In the genomic region with DNA sequence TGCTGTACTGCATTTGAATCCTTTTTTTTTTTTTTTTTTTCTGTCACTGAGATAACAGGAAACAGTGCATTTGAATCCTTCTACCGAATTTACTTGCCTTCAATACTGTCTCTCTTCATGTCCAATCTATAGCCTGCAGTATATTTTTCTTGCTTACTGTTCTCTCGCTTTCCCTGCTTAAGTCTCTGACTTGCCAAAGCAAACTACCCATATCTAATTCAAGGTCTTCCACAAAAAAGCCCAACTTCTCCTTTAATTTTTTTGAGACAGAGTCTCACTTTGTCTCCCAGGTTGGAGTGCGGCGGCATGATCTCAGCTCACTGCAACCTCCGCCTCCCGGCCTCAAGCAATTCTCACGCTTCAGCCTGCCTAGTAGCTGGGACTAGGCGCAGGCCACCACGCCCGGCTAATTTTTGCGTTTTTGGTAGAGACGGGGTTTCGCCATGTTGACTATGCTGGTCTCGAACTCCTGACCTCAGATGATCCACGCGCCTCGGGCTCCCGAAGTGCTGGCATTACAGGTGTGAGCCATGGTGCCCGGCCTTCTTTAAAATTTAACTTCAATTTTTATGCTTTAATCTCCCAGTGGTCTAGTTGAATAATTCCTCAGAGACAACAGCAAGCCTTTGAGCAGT, we compare ENCODE assay signal across 8 cellular contexts. TPM values are rescaled to one million over a fixed set of nuclear protein-coding genes. Genes with fewer than 3 reads are reported as not detected.
A peak's percentile ranks its signal among the peaks of the same experiment; 100 is the strongest.
DNase-seq lines count a peak whose midpoint lies in the region; ATAC-seq, FAIRE-seq and TF ChIP-seq lines count a peak whose summit lies in the region.

No MANE protein-coding gene starts in this region.

- H4K20me1 ChIP-seq in OCI-LY1 (ENCODE audit: insufficient read depth, low read length), result no peaks in the 10 kb centered on the region
- peaks cover 2% of the 10 kb centered on the region in 2 experiments for H4K20me1 ChIP-seq in H1 (replicated peaks in 1 of 2; ENCODE audit: control insufficient read depth in 1 of 2, insufficient read depth in 2 of 2, low read length in 2 of 2)

- H2AK5ac ChIP-seq in H1 (ENCODE audit: low read depth, low read length) (0 out of 2 replicates have a peak overlapping the region, but pooled peaks have one; percentile 4), neuronal stem cell (ENCODE audit: low read depth, low read length) (no peak overlapping the region)

- DNase-seq in EH (ENCODE audit: low read depth) (peak; percentile 7), H1 (ENCODE audit: low read depth in 1 of 2, low spot score in 2 of 2) (no peak), neuronal stem cell (ENCODE audit: low spot score) (no peak), NCI-H2107 treated with DMSO at 0.1 percent for 48 hours (lab: John Stamatoyannopoulos, UW; ENCODE audit: unreplicated experiment) (no peak), omental fat pad (ENCODE audit: low spot score) (no peak)
- no peak for DNase-seq in stimulated activated CD4-positive, alpha-beta T cell treated with anti-CD3 and anti-CD28 coated beads, Interleukin-4, amount 100 ng/mL, for 4 hours

- H3K4me2 ChIP-seq in OCI-LY1 (ENCODE audit: low read length) (peak overlapping the region; percentile 78), H1 (ENCODE audit: insufficient read depth in 1 of 2, low read depth in 2 of 2, low read length in 2 of 2) (peak overlapping the region; percentile 76 to 95), neuronal stem cell (ENCODE audit: insufficient read depth, low read length, poor library complexity, severe bottlenecking) (peak overlapping the region; percentile 75)

- TF ChIP-seq RAD21 in H1 (IDR thresholded peaks at IDR 0.05 in 1 of 2, conservative IDR thresholded peaks at IDR 0.05 in 1 of 2; ENCODE audit: low read depth in 2 of 2, low read length in 2 of 2), result no peak

- WGBS in H1 (ENCODE audit: extremely low coverage in 1 of 2, insufficient coverage in 1 of 2, insufficient read length in 1 of 2, insufficient replicate concordance in 2 of 2, low coverage in 1 of 2, low lambda C conversion rate in 2 of 2, missing lambda C conversion rate in 1 of 2), 2 experiments, result 87% methylated on average over 19 of the region's 19 CpGs; no CpG with 5 or more reads in 1 of the 2 experiments
- no CpG with 5 or more reads among the region's 19 CpGs for WGBS in neuronal stem cell (ENCODE audit: extremely low coverage in 2 of 2, insufficient read length in 2 of 2, insufficient replicate concordance in 1 of 2), 2 donors

- peaks cover 46% of the 10 kb centered on the region for H3K79me2 ChIP-seq in OCI-LY1 (ENCODE audit: insufficient read depth, low read length)
- H3K79me2 ChIP-seq in H1 (ENCODE audit: control insufficient read depth in 1 of 2, insufficient read depth in 2 of 2, low read length in 2 of 2), result peaks cover 14 to 56% of the 10 kb centered on the region in 2 experiments

- H2BK20ac ChIP-seq in H1 (ENCODE audit: low read length), result no peak overlapping the region

- H3K9me3 ChIP-seq in OCI-LY1 (ENCODE audit: low read length), result no peaks in the 10 kb centered on the region
- H3K9me3 ChIP-seq in H1 (ENCODE audit: insufficient read depth in 2 of 2, low read depth in 1 of 2, low read length in 1 of 2), result no peaks in the 10 kb centered on the region
- H3K9me3 ChIP-seq in neuronal stem cell (replicated peaks in 1 of 2; ENCODE audit: control insufficient read depth in 2 of 2, insufficient read depth in 1 of 2, low read depth in 1 of 2, low read length in 2 of 2), result no peaks in the 10 kb centered on the region

- no peak overlapping the region for H4K91ac ChIP-seq in H1 (replicated peaks; ENCODE audit: insufficient read length, low read length)
- H4K91ac ChIP-seq in neuronal stem cell (ENCODE audit: low read depth, low read length, poor library complexity), result no peak overlapping the region

- no peak for TF ChIP-seq EP300 in H1 (IDR thresholded peaks at IDR 0.05; ENCODE audit: borderline replicate concordance in 1 of 2, low read depth in 2 of 2, low read length in 2 of 2)

- no peak overlapping the region for H2BK15ac ChIP-seq in H1 (ENCODE audit: low read length)
- H2BK15ac ChIP-seq in neuronal stem cell (ENCODE audit: low read length), result no peak overlapping the region

- TF ChIP-seq CTCF in OCI-LY1 (IDR thresholded peaks at IDR 0.05; ENCODE audit: low read length) (no peak), H1 (IDR thresholded peaks at IDR 0.05; ENCODE audit: control extremely low read depth in 1 of 3, insufficient read depth in 1 of 3, low read depth in 1 of 3, low read length in 3 of 3) (no peak), omental fat pad (IDR thresholded peaks at IDR 0.05) (no peak)

- H3K27ac ChIP-seq in OCI-LY1 (ENCODE audit: low read depth, low read length, poor library complexity, severe bottlenecking) (no peak overlapping the region), H1 (ENCODE audit: low read depth, low read length) (no peak overlapping the region), neuronal stem cell (replicated peaks; ENCODE audit: low read length) (no peak overlapping the region)

- H3K9ac ChIP-seq in OCI-LY1 (ENCODE audit: low read length) (peak overlapping the region; percentile 93), H1 (replicated peaks in 1 of 4; ENCODE audit: extremely low read depth in 1 of 4, low read depth in 3 of 4, low read length in 3 of 4) (peak overlapping the region; percentile 78 to 92 (median 84)), neuronal stem cell (ENCODE audit: low read depth, low read length, poor library complexity) (no peak overlapping the region)

- H3K4me3 ChIP-seq in OCI-LY1 (ENCODE audit: low read depth, low read length, poor library complexity, severe bottlenecking) (peak overlapping the region; percentile 85), H1 (ENCODE audit: extremely low read depth in 1 of 4, insufficient read depth in 2 of 4, low read depth in 3 of 4, low read length in 4 of 4) (peak overlapping the region; percentile 96 to 99 (median 96)), neuronal stem cell (ENCODE audit: low read length in 2 of 2) (peak overlapping the region; percentile 71 to 89)

- H4K8ac ChIP-seq in H1 (ENCODE audit: extremely low read depth, insufficient read depth, low read length), result peak overlapping the region; percentile 7; the same call in 1 of the 2 replicates
- H4K8ac ChIP-seq in neuronal stem cell (ENCODE audit: low read depth, low read length), result no peak overlapping the region

- FAIRE-seq in H1 (lab: Jason Lieb, UNC), result no peak

- no peak for TF ChIP-seq POLR2A in H1 (IDR thresholded peaks at IDR 0.05; ENCODE audit: control extremely low read depth in 1 of 2, low read depth in 2 of 2, low read length in 2 of 2)

- H3K23ac ChIP-seq in H1 (ENCODE audit: insufficient read length) (no peak overlapping the region), neuronal stem cell (ENCODE audit: low read depth, low read length, poor library complexity) (no peak overlapping the region)

- POLR2A ChIA-PET in H1 (lab: Charles Lee; ENCODE audit: partially characterized antibody), result interaction anchor here (0.8 to 2.5 kb wide), 5 partner anchors 8 to 92 kb away, joined by 3 to 13 read pairs (median 4); no protein-coding TSS in a partner anchor

- ATAC-seq in omental fat pad (ENCODE audit: low FRiP score) (no peak), HG03280 (IDR thresholded peaks at IDR 0.05; ENCODE audit: unreplicated experiment) (no peak)

- H3F3A ChIP-seq in OCI-LY1 (ENCODE audit: insufficient read depth, low read length), result no peaks in the 10 kb centered on the region

- H2BK12ac ChIP-seq in H1 (ENCODE audit: low read depth, low read length) (no peak overlapping the region), neuronal stem cell (ENCODE audit: low read length) (no peak overlapping the region)

- H2BK5ac ChIP-seq in H1 (ENCODE audit: low read depth, low read length), result no peak overlapping the region
- H2BK5ac ChIP-seq in neuronal stem cell (ENCODE audit: low read length), result no peak overlapping the region

- CTCF ChIA-PET in H1 (lab: Charles Lee; ENCODE audit: partially characterized antibody), result interaction anchor here (0.8 to 1.7 kb wide), 3 partner anchors 15 to 64 kb away, joined by 3 to 4 read pairs (median 4); no protein-coding TSS in a partner anchor

- H3K14ac ChIP-seq in H1 (ENCODE audit: insufficient read length) (no peak overlapping the region), neuronal stem cell (ENCODE audit: low read length) (no peak overlapping the region)

- H3K27me3 ChIP-seq in OCI-LY1 (ENCODE audit: insufficient read depth, low read length), result no peaks in the 10 kb centered on the region
- H3K27me3 ChIP-seq in H1 (replicated peaks in 1 of 4; ENCODE audit: control insufficient read depth in 3 of 4, extremely low read depth in 1 of 4, insufficient read depth in 3 of 4, low read length in 3 of 4), result no peaks in the 10 kb centered on the region
- H3K27me3 ChIP-seq in neuronal stem cell (ENCODE audit: control insufficient read depth in 3 of 3, insufficient read depth in 3 of 3, low read depth in 1 of 3, low read length in 3 of 3), result no peaks in the 10 kb centered on the region

- peaks cover 13% of the 10 kb centered on the region for H3K23me2 ChIP-seq in H1 (ENCODE audit: low read depth, low read length)

- 0 out of 2 replicates have a peak overlapping the region, but pooled peaks have one; percentile 26 for H2AFZ ChIP-seq in OCI-LY1 (ENCODE audit: low read length)
- no peak overlapping the region for H2AFZ ChIP-seq in H1 (ENCODE audit: low read length)
- H2AFZ ChIP-seq in neuronal stem cell (ENCODE audit: low read length), result no peak overlapping the region

- H2BK120ac ChIP-seq in H1 (replicated peaks; ENCODE audit: low read depth, low read length) (no peak overlapping the region), neuronal stem cell (ENCODE audit: low read depth, low read length) (no peak overlapping the region)

- H3K36me3 ChIP-seq in OCI-LY1 (ENCODE audit: insufficient read depth, low read length), result peaks cover 50% of the 10 kb centered on the region
- H3K36me3 ChIP-seq in H1 (ENCODE audit: control insufficient read depth in 2 of 4, insufficient read depth in 4 of 4, low read length in 3 of 4), result peaks cover 19 to 55% (median 27%) of the 10 kb centered on the region in 4 experiments
- H3K36me3 ChIP-seq in neuronal stem cell (replicated peaks in 1 of 2; ENCODE audit: control insufficient read depth in 2 of 2, insufficient read depth in 2 of 2, low read length in 2 of 2), result peaks cover 15 to 64% of the 10 kb centered on the region in 2 donors

- H3K18ac ChIP-seq in H1 (ENCODE audit: extremely low read depth, low read length) (no peak overlapping the region), neuronal stem cell (ENCODE audit: low read length) (no peak overlapping the region)

- H3K56ac ChIP-seq in H1 (replicated peaks; ENCODE audit: insufficient read length, low read depth, low read length), result no peak overlapping the region

- no peak overlapping the region for H4K5ac ChIP-seq in H1 (ENCODE audit: insufficient read length, low read depth, low read length)

- H3K4me1 ChIP-seq in OCI-LY1 (ENCODE audit: insufficient read depth, low read length, severe bottlenecking), result peaks cover 31% of the 10 kb centered on the region
- peaks cover 0 to 10% (median 2%) of the 10 kb centered on the region in 4 experiments; a peak in 6 of 7 replicates for H3K4me1 ChIP-seq in H1 (replicated peaks in 1 of 4; ENCODE audit: control insufficient read depth in 3 of 4, insufficient read depth in 4 of 4, low read length in 3 of 4)
- H3K4me1 ChIP-seq in neuronal stem cell (ENCODE audit: control insufficient read depth in 2 of 2, insufficient read depth in 1 of 2, low read depth in 1 of 2, low read length in 2 of 2), result peaks cover 4 to 11% of the 10 kb centered on the region in 2 donors

- no peaks in the 10 kb centered on the region for H3K9me2 ChIP-seq in OCI-LY1 (ENCODE audit: low read depth, low read length)

- H3K4ac ChIP-seq in H1 (replicated peaks; ENCODE audit: insufficient read length, low read depth, low read length) (no peak overlapping the region), neuronal stem cell (ENCODE audit: low read length) (no peak overlapping the region)

- peaks cover 12% of the 10 kb centered on the region for H3K79me1 ChIP-seq in H1 (ENCODE audit: low read depth, low read length)
- peaks cover 8% of the 10 kb centered on the region for H3K79me1 ChIP-seq in neuronal stem cell (ENCODE audit: low read depth, low read length)

RNA-seq across cellular contexts. Expression of gene PDCD11, which starts 0.9 kb away (rescaled TPM):
- 78.5 and 79.1 TPM in 2 replicates for total RNA-seq in H1 (2021; fragmentation: NEBNext Ultra II Directional; extraction: Animal tissue kit (Norgen Biotek cat#: 25700))
- polyA plus RNA-seq in H1 (2011; rRNA removed), result 18.1 and 24.3 TPM in 2 replicates
- polyA plus RNA-seq in H1 (2011; cell fraction: cytosol; rRNA removed), result 30.7 TPM
- 90.1 TPM for polyA plus RNA-seq in H1 (2011; cell fraction: nucleus; rRNA removed)
- 53.2 to 61.0 TPM (median 55.8 TPM) in 4 replicates for polyA plus RNA-seq in H1 (2012, experiment 1 of 2)
- 12.5 TPM for polyA plus RNA-seq in H1 (2012, experiment 2 of 2)
- polyA plus RNA-seq in H1 (2013, experiment 1 of 2), result 44.6 TPM
- polyA plus RNA-seq in H1 (2013, experiment 2 of 2), result 49.0 TPM
- 91.5 and 96.4 TPM in 2 replicates for polyA minus RNA-seq in H1 (2011; rRNA and poly(A)+ RNA removed)
- polyA minus RNA-seq in H1 (2011; cell fraction: cytosol; rRNA and poly(A)+ RNA removed), result 37.8 TPM
- polyA minus RNA-seq in H1 (2011; cell fraction: nucleus; rRNA and poly(A)+ RNA removed), result 71.9 TPM
- polyA plus RNA-seq in neuronal stem cell (2013, experiment 1 of 2), result 16.0 TPM
- 15.0 TPM for polyA plus RNA-seq in neuronal stem cell (2013, experiment 2 of 2)
- 10 to 100 TPM; 16.1 to 55.2 (median 23.8) TPM for total RNA-seq in omental fat pad

RNA-seq across cellular contexts. Expression of gene ATP5MK, which starts 1.0 kb away (rescaled TPM):
- 312 and 339 TPM in 2 replicates for total RNA-seq in H1 (2021; fragmentation: NEBNext Ultra II Directional; extraction: Animal tissue kit (Norgen Biotek cat#: 25700))
- 144 and 280 TPM in 2 replicates for polyA plus RNA-seq in H1 (2011; rRNA removed)
- polyA plus RNA-seq in H1 (2011; cell fraction: cytosol; rRNA removed), result 298 TPM
- polyA plus RNA-seq in H1 (2011; cell fraction: nucleus; rRNA removed), result 42.4 TPM
- 189 to 357 TPM (median 246 TPM) in 4 replicates for polyA plus RNA-seq in H1 (2012, experiment 1 of 2)
- polyA plus RNA-seq in H1 (2012, experiment 2 of 2), result 776 TPM
- 668 TPM for polyA plus RNA-seq in H1 (2013, experiment 1 of 2)
- 698 TPM for polyA plus RNA-seq in H1 (2013, experiment 2 of 2)
- polyA minus RNA-seq in H1 (2011; rRNA and poly(A)+ RNA removed), result 18.2 and 24.8 TPM in 2 replicates
- 13.4 TPM for polyA minus RNA-seq in H1 (2011; cell fraction: cytosol; rRNA and poly(A)+ RNA removed)
- 30.1 TPM for polyA minus RNA-seq in H1 (2011; cell fraction: nucleus; rRNA and poly(A)+ RNA removed)
- polyA plus RNA-seq in neuronal stem cell (2013, experiment 1 of 2), result 564 TPM
- 557 TPM for polyA plus RNA-seq in neuronal stem cell (2013, experiment 2 of 2)
- total RNA-seq in omental fat pad, result 100 to 1,000 TPM; 149 to 299 (median 222) TPM

RNA-seq across cellular contexts. Expression of gene TAF5, which starts 29.5 kb away (rescaled TPM):
- total RNA-seq in H1 (2021; fragmentation: NEBNext Ultra II Directional; extraction: Animal tissue kit (Norgen Biotek cat#: 25700)), result 14.5 and 15.6 TPM in 2 replicates
- polyA plus RNA-seq in H1 (2011; rRNA removed), result 4.0 and 5.8 TPM in 2 replicates
- 6.8 TPM for polyA plus RNA-seq in H1 (2011; cell fraction: cytosol; rRNA removed)
- 2.3 TPM for polyA plus RNA-seq in H1 (2011; cell fraction: nucleus; rRNA removed)
- polyA plus RNA-seq in H1 (2012, experiment 1 of 2), result 6.9 to 12.3 TPM (median 8.3 TPM) in 4 replicates
- polyA plus RNA-seq in H1 (2012, experiment 2 of 2), result 1.4 TPM
- polyA plus RNA-seq in H1 (2013, experiment 1 of 2), result 8.2 TPM
- 9.1 TPM for polyA plus RNA-seq in H1 (2013, experiment 2 of 2)
- 7.5 and 7.8 TPM in 2 replicates for polyA minus RNA-seq in H1 (2011; rRNA and poly(A)+ RNA removed)
- 6.7 TPM for polyA minus RNA-seq in H1 (2011; cell fraction: cytosol; rRNA and poly(A)+ RNA removed)
- polyA minus RNA-seq in H1 (2011; cell fraction: nucleus; rRNA and poly(A)+ RNA removed), result 6.0 TPM
- polyA plus RNA-seq in neuronal stem cell (2013, experiment 1 of 2), result 11.4 TPM
- 12.0 TPM for polyA plus RNA-seq in neuronal stem cell (2013, experiment 2 of 2)
- total RNA-seq in omental fat pad, result 1 to 10 TPM; 3.2 to 5.5 (median 4.6) TPM

RNA-seq across cellular contexts. Expression of gene PCGF6, which starts 46.4 kb away (rescaled TPM):
- 16.2 and 18.6 TPM in 2 replicates for total RNA-seq in H1 (2021; fragmentation: NEBNext Ultra II Directional; extraction: Animal tissue kit (Norgen Biotek cat#: 25700))
- polyA plus RNA-seq in H1 (2011; rRNA removed), result 4.0 and 6.9 TPM in 2 replicates
- polyA plus RNA-seq in H1 (2011; cell fraction: cytosol; rRNA removed), result 8.9 TPM
- 2.8 TPM for polyA plus RNA-seq in H1 (2011; cell fraction: nucleus; rRNA removed)
- 11.2 to 18.2 TPM (median 11.6 TPM) in 4 replicates for polyA plus RNA-seq in H1 (2012, experiment 1 of 2)
- 1.6 TPM for polyA plus RNA-seq in H1 (2012, experiment 2 of 2)
- 7.5 TPM for polyA plus RNA-seq in H1 (2013, experiment 1 of 2)
- 7.6 TPM for polyA plus RNA-seq in H1 (2013, experiment 2 of 2)
- 5.1 and 5.2 TPM in 2 replicates for polyA minus RNA-seq in H1 (2011; rRNA and poly(A)+ RNA removed)
- polyA minus RNA-seq in H1 (2011; cell fraction: cytosol; rRNA and poly(A)+ RNA removed), result 5.1 TPM
- polyA minus RNA-seq in H1 (2011; cell fraction: nucleus; rRNA and poly(A)+ RNA removed), result 5.8 TPM
- 6.8 TPM for polyA plus RNA-seq in neuronal stem cell (2013, experiment 1 of 2)
- 7.6 TPM for polyA plus RNA-seq in neuronal stem cell (2013, experiment 2 of 2)
- 10 to 100 TPM in 3 of 4 donors, 1 to 10 TPM in 1; 9.4 to 17.3 (median 12.4) TPM for total RNA-seq in omental fat pad

RNA-seq across cellular contexts. Expression of gene CALHM2, which starts 54.9 kb away (rescaled TPM):
- 1.2 and 1.9 TPM in 2 replicates for total RNA-seq in H1 (2021; fragmentation: NEBNext Ultra II Directional; extraction: Animal tissue kit (Norgen Biotek cat#: 25700))
- 2.4 and 2.5 TPM in 2 replicates for polyA plus RNA-seq in H1 (2011; rRNA removed)
- 2.3 TPM for polyA plus RNA-seq in H1 (2011; cell fraction: cytosol; rRNA removed)
- 3.2 TPM for polyA plus RNA-seq in H1 (2011; cell fraction: nucleus; rRNA removed)
- 3.0 to 5.8 TPM (median 4.1 TPM) in 4 replicates for polyA plus RNA-seq in H1 (2012, experiment 1 of 2)
- 1.7 TPM for polyA plus RNA-seq in H1 (2012, experiment 2 of 2)
- polyA plus RNA-seq in H1 (2013, experiment 1 of 2), result 1.4 TPM
- 1.1 TPM for polyA plus RNA-seq in H1 (2013, experiment 2 of 2)
- 1.8 and 2.3 TPM in 2 replicates for polyA minus RNA-seq in H1 (2011; rRNA and poly(A)+ RNA removed)
- 0.81 TPM for polyA minus RNA-seq in H1 (2011; cell fraction: cytosol; rRNA and poly(A)+ RNA removed)
- 4.2 TPM for polyA minus RNA-seq in H1 (2011; cell fraction: nucleus; rRNA and poly(A)+ RNA removed)
- 6.0 TPM for polyA plus RNA-seq in neuronal stem cell (2013, experiment 1 of 2)
- 6.5 TPM for polyA plus RNA-seq in neuronal stem cell (2013, experiment 2 of 2)
- 100 to 1,000 TPM in 1 of 4 donors, 10 to 100 TPM in 3; 63.5 to 113 (median 74.9) TPM for total RNA-seq in omental fat pad
